ENCODE assay signal across 1 cellular context in genomic region chr4:21134994-21135393, GRCh38.
TF ChIP-seq lines count a peak whose summit lies in the region.

No MANE protein-coding gene starts in this region.

TF ChIP-seq in GM12878, 131 proteins besides CTCF, POLR2A, EP300 and RAD21 (continued from another document):
- TF ChIP-seq SKIL (IDR thresholded peaks at IDR 0.05; ENCODE audit: low read depth, poor library complexity, severe bottlenecking), result no peak
- no peak for TF ChIP-seq STAT1 (conservative IDR thresholded peaks at IDR 0.05)
